8 cellular contexts compared by ENCODE assay signal in genomic region chr20:48657426-48658197, GRCh38.
DNase-seq lines count a peak whose midpoint lies in the region; ATAC-seq, FAIRE-seq and TF ChIP-seq lines count a peak whose summit lies in the region.

No MANE protein-coding gene starts in this region.

- peak; percentile 89 for TF ChIP-seq CTCF in 22Rv1 (IDR thresholded peaks at IDR 0.05)
- peak; percentile 88 for TF ChIP-seq CTCF in GM13976 (IDR thresholded peaks at IDR 0.05; ENCODE audit: borderline replicate concordance, control extremely low read depth, extremely low read depth, insufficient read depth, missing control alignments)
- TF ChIP-seq CTCF in mammary epithelial cell (conservative IDR thresholded peaks at IDR 0.05 in 1 of 2, IDR thresholded peaks at IDR 0.05 in 1 of 2; ENCODE audit: extremely low read depth in 1 of 2, insufficient read depth in 1 of 2, low read depth in 1 of 2, low read length in 2 of 2), result peak; percentile 81 to 92
- TF ChIP-seq CTCF in kidney (IDR thresholded peaks at IDR 0.05; ENCODE audit: borderline replicate concordance, extremely low read depth, insufficient read depth), result peak; percentile 97

- ATAC-seq in GM19395 (IDR thresholded peaks at IDR 0.05; ENCODE audit: unreplicated experiment), result no peak

- H3K4me3 ChIP-seq in mammary epithelial cell (replicated peaks in 1 of 3; ENCODE audit: insufficient read depth in 1 of 3, low read depth in 2 of 3, low read length in 3 of 3) (no peak overlapping the region), kidney (ENCODE audit: low read length in 2 of 2) (no peak overlapping the region)

- H3K9ac ChIP-seq in mammary epithelial cell (ENCODE audit: insufficient read depth, low read length) (no peak overlapping the region), kidney (ENCODE audit: low read length in 2 of 2) (no peak overlapping the region)

- DNase-seq in GM13976 (ENCODE audit: low spot score), result peak; percentile 94
- peak; percentile 45 for DNase-seq in NCI-H2196 treated with DMSO at 0.1 percent for 48 hours (lab: John Stamatoyannopoulos, UW; ENCODE audit: unreplicated experiment)
- DNase-seq in activated CD4-positive, CD25-positive, alpha-beta regulatory T cell (lab: John Stamatoyannopoulos, UW), result peak; percentile 9 to 34 (median 33)
- peak; percentile 54 for DNase-seq in mammary epithelial cell
- no peak for DNase-seq in kidney
- peak; percentile 47 for DNase-seq in stimulated activated CD4-positive, alpha-beta T cell treated with anti-CD3 and anti-CD28 coated beads, Interleukin-2, amount 100 ng/mL, for 4 hours (ENCODE audit: low read depth)

- H2AFZ ChIP-seq in mammary epithelial cell (ENCODE audit: low read depth, low read length), result no peak overlapping the region

- no peak for FAIRE-seq in kidney (lab: Jason Lieb, UNC)

- H3K9me3 ChIP-seq in mammary epithelial cell (replicated peaks; ENCODE audit: insufficient read depth, low read length) (no peaks in the 10 kb centered on the region), kidney (ENCODE audit: control insufficient read depth in 1 of 2, low read length in 2 of 2) (peaks cover 0 to 3% of the 10 kb centered on the region in 2 donors)

- CTCF ChIA-PET in mammary epithelial cell (lab: Charles Lee; ENCODE audit: low non-redundant PET), result interaction anchor here (1.0 to 2.1 kb wide), 2 partner anchors 240 to 247 kb away, joined by 3 to 19 read pairs; no protein-coding TSS in a partner anchor

- BruUV-seq in mammary epithelial cell (replicated peaks; lab: Mats Ljungman, UMichigan), result no TSS peak

- H3K79me2 ChIP-seq in mammary epithelial cell (ENCODE audit: insufficient read depth, low read length), result no peaks in the 10 kb centered on the region

- H3K36me3 ChIP-seq in mammary epithelial cell (ENCODE audit: insufficient read depth, low read length) (no peaks in the 10 kb centered on the region), kidney (ENCODE audit: control insufficient read depth in 1 of 2, insufficient read depth in 2 of 2, low read length in 2 of 2) (peaks cover 0 to 3% of the 10 kb centered on the region in 2 donors)

- no peaks in the 10 kb centered on the region for H3K4me1 ChIP-seq in mammary epithelial cell (ENCODE audit: insufficient read depth, low read length)
- peaks cover 0 to 12% of the 10 kb centered on the region in 2 donors for H3K4me1 ChIP-seq in kidney (ENCODE audit: control insufficient read depth in 1 of 2, insufficient read depth in 1 of 2, low read depth in 1 of 2, low read length in 2 of 2)

- H4K20me1 ChIP-seq in mammary epithelial cell (ENCODE audit: insufficient read depth, low read length), result no peaks in the 10 kb centered on the region

- intact Hi-C loops in mammary epithelial cell (cut with micrococcal nuclease) (loop anchor here (1.0 kb wide), 1 partner anchor 248 kb away; no protein-coding TSS in a partner anchor), kidney (cut with DNase I) (loop anchor here (2.0 kb wide), 1 partner anchor 247 kb away; no protein-coding TSS in a partner anchor)

- H3K4me2 ChIP-seq in mammary epithelial cell (ENCODE audit: insufficient read depth, low read depth, low read length), result no peak overlapping the region

- dilution Hi-C loops in mammary epithelial cell (cut with HindIII; ENCODE audit: low sequenced_read_pairs), result loop anchor here (10.0 kb wide), 1 partner anchor 247 kb away; no protein-coding TSS in a partner anchor

- no peak overlapping the region for H3K27ac ChIP-seq in 22Rv1
- H3K27ac ChIP-seq in mammary epithelial cell (ENCODE audit: insufficient read depth, low read depth, low read length), result no peak overlapping the region
- H3K27ac ChIP-seq in kidney (ENCODE audit: low read depth in 2 of 2, low read length in 2 of 2), result no peak overlapping the region

- in situ Hi-C loops in GM13976 (cut with MboI; ENCODE audit: low sequenced_read_pairs, unreplicated experiment), result loop anchor here (5.0 kb wide), 1 partner anchor 250 kb away; no protein-coding TSS in a partner anchor
- in situ Hi-C loops in mammary epithelial cell (cut with MboI; ENCODE audit: low sequenced_read_pairs in 2 of 2), result loop anchor here (5.0 kb wide), 2 partner anchors 245 to 250 kb away; no protein-coding TSS in a partner anchor

- 56% methylated on average over 18 of the region's 21 CpGs for WGBS in mammary epithelial cell (ENCODE audit: low coverage, missing lambda C conversion rate)

- no peaks in the 10 kb centered on the region for H3K27me3 ChIP-seq in mammary epithelial cell (ENCODE audit: insufficient read depth, low read length)
